In the genomic region with DNA sequence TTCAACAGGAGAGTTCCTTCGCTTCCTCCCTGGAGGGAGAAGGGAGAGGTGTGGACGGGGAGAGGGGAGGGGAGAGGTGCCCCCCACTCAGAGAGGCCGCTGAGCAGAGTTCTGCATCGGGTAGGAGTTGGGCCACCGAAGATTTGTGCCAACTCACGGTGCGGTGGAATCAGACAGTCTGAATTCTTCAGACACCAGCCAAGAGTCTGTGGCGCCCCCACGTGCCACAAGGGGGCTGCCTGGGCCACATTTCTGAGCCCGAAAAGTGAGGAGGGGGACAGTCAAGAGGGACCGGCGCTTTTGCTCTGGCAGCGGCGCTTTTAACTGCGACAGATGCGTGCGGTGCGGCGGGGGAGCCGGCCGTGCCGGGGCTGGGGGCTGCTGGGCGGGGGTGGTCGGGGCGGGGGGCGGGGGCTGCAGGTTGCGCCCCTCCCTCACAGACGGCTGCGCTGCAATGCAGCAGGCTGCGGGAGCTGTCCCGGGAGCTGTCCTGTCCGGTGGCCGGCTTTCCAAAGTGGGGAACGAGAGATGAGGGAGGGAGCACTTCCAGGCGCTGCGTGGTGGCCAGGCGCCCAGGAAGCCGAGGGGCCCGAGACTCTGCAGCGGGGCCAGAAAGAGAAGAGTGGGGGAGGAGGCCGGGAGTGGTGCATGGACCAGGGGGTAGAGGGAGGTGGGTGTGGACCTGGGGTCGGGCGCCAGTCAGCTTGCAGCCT, we compare ENCODE assay signal across 9 cellular contexts.
DNase-seq lines count a peak whose midpoint lies in the region; ATAC-seq and TF ChIP-seq lines count a peak whose summit lies in the region.
"Had no signal": no experiment of that assay in that cellular context is flagged by ENCODE, and none has a peak within 500 bp of the region (broad histone marks: within the 10 kb centered on the region; RNA-seq: fewer than 3 reads in every experiment).

No MANE protein-coding gene starts in this region.

- H3K4me3 ChIP-seq in epithelial cell of esophagus (ENCODE audit: low read length) (no peak overlapping the region), neuron (ENCODE audit: low read length) (peak overlapping the region; percentile 42)

- no peak for ATAC-seq in GM21786 (IDR thresholded peaks at IDR 0.05; ENCODE audit: unreplicated experiment)
- no peak for ATAC-seq in GM19463 (IDR thresholded peaks at IDR 0.05; ENCODE audit: unreplicated experiment)

- TF ChIP-seq CTCF in epithelial cell of esophagus (IDR thresholded peaks at IDR 0.05; ENCODE audit: insufficient read depth, low read depth, low read length, missing control alignments): peak; percentile 16

- DNase-seq in NCI-H2227 (lab: John Stamatoyannopoulos, UW; ENCODE audit: unreplicated experiment) (peak; percentile 64), NCI-H2227 treated with DMSO at 0.1 percent for 48 hours (lab: John Stamatoyannopoulos, UW) (no peak), NAMALWA (ENCODE audit: low spot score) (peak; percentile 24), epithelial cell of esophagus (ENCODE audit: low read depth) (no peak), inferior parietal cortex (ENCODE audit: extremely low spot score) (no peak)
- DNase-seq: activated CD8-positive, alpha-beta memory T cell treated with anti-CD3 and anti-CD28 coated beads, Interleukin-2, amount 50 U/mL, for 4 hours had no signal

- no peaks in the 10 kb centered on the region for H3K27me3 ChIP-seq in neuron (ENCODE audit: insufficient read depth, low read length)

- H3K36me3 ChIP-seq in neuron (ENCODE audit: insufficient read depth, low read length): no peaks in the 10 kb centered on the region

- H3K9me3 ChIP-seq in neuron (ENCODE audit: low read length): no peaks in the 10 kb centered on the region

- H2AFZ ChIP-seq in neuron (ENCODE audit: low read depth, low read length): peak overlapping the region; percentile 43

- peaks cover 68% of the 10 kb centered on the region for H3K4me1 ChIP-seq in neuron (ENCODE audit: insufficient read depth, low read length)

Comparison
In these comparisons a context has a peak if more than half of its experiments do, and no peak if none do; other contexts are left out.
1. DNase-seq: peak in NCI-H2227 (single experiment) and NAMALWA (single experiment); none in NCI-H2227 treated with DMSO at 0.1 percent for 48 hours (single experiment), epithelial cell of esophagus (single experiment) and inferior parietal cortex (single experiment).